Comparison of ENCODE assay signal across 1 cellular context in the genomic region with DNA sequence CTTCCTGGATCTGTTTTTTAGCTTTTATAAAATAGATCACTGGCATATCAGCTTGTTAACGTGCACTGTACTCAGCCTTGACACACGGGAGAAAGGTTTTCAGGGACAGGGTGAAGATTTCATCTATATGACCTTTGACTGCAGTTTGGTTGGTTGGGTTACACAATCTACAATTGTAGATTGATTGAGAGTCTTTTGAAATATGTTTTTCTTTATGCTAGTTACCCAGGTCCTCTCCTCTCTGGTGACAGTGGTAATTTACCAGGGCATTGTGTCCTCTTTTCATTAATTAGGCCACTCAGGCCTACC.
TF ChIP-seq lines count a peak whose summit lies in the region.

No MANE protein-coding gene starts in this region.

TF ChIP-seq in liver, 16 proteins besides CTCF, POLR2A, EP300 and RAD21 (continued from another document):
- TF ChIP-seq, protein P1, sequence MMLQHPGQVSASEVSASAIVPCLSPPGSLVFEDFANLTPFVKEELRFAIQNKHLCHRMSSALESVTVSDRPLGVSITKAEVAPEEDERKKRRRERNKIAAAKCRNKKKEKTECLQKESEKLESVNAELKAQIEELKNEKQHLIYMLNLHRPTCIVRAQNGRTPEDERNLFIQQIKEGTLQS (IDR thresholded peaks at IDR 0.05): no peak
- TF ChIP-seq RXRA (IDR thresholded peaks at IDR 0.05): peak; percentile 74 to 84
- TF ChIP-seq HNF4A (conservative IDR thresholded peaks at IDR 0.05): peak; percentile 85 to 87
- TF ChIP-seq TAF1 (conservative IDR thresholded peaks at IDR 0.05): no peak
